Comparison of ENCODE assay signal across 9 cellular contexts in genomic region chr19:4284176-4284958, GRCh38. TPM values are rescaled to one million over a fixed set of nuclear protein-coding genes. Genes with fewer than 3 reads are reported as not detected.
DNase-seq lines count a peak whose midpoint lies in the region; ATAC-seq and TF ChIP-seq lines count a peak whose summit lies in the region.
"Had no signal": no experiment of that assay in that cellular context is flagged by ENCODE, and none has a peak within 500 bp of the region (broad histone marks: within the 10 kb centered on the region; RNA-seq: fewer than 3 reads in every experiment).

No MANE protein-coding gene starts in this region.

- H3K9me2 ChIP-seq in GM23338 (ENCODE audit: insufficient read depth) (no peaks in the 10 kb centered on the region), hepatocyte (replicated peaks; ENCODE audit: insufficient read depth) (no peaks in the 10 kb centered on the region)

- CTCF ChIA-PET in Panc1 (lab: Charles Lee): interaction anchor here (0.5 kb wide), 1 partner anchor 17 kb away, joined by 5 read pairs; no protein-coding TSS in a partner anchor

- no peak for TF ChIP-seq CTCF in 22Rv1 (IDR thresholded peaks at IDR 0.05)
- TF ChIP-seq CTCF in GM23338 (conservative IDR thresholded peaks at IDR 0.05; ENCODE audit: low read depth in 2 of 2): no peak
- TF ChIP-seq CTCF in Panc1 (IDR thresholded peaks at IDR 0.05): no peak
- TF ChIP-seq CTCF in hepatocyte (IDR thresholded peaks at IDR 0.05; ENCODE audit: poor library complexity): no peak

- no peak overlapping the region; the same call in 1 of the 2 replicates for H3K27ac Mint-ChIP-seq in GM23338
- H3K27ac Mint-ChIP-seq: activated naive CD8-positive, alpha-beta T cell treated with anti-CD3 and anti-CD28 coated beads, Interleukin-2, amount 50 U/mL, for 24 hours had no signal

- H3K27me3 Mint-ChIP-seq in GM23338 (ENCODE audit: insufficient read depth, low read depth, poor library complexity): peaks cover 30% of the 10 kb centered on the region

- BruUV-seq in Panc1 (replicated peaks; lab: Mats Ljungman, UMichigan): no TSS peak

- H3K4me1 ChIP-seq in GM23338 (ENCODE audit: insufficient read depth) (no peaks in the 10 kb centered on the region; the same call in 1 of the 2 replicates), Panc1 (ENCODE audit: control insufficient read depth, insufficient read depth, low read length) (peaks cover 4% of the 10 kb centered on the region; the same call in 1 of the 2 replicates), hepatocyte (ENCODE audit: insufficient read depth) (peaks cover 2% of the 10 kb centered on the region)

- 60% methylated on average over 20 of the region's 20 CpGs for WGBS in hepatocyte (ENCODE audit: low lambda C conversion rate, missing lambda C conversion rate)

- H2AFZ ChIP-seq in GM23338: peak overlapping the region; percentile 19; the same call in 1 of the 2 replicates
- no peak overlapping the region for H2AFZ ChIP-seq in hepatocyte

- H3K27me3 ChIP-seq in GM23338 (ENCODE audit: insufficient read depth) (peaks cover 29% of the 10 kb centered on the region), Panc1 (ENCODE audit: control insufficient read depth, insufficient read depth, low read length) (no peaks in the 10 kb centered on the region; the same call in 1 of the 2 replicates), hepatocyte (peaks cover 22% of the 10 kb centered on the region)

- H3K36me3 ChIP-seq in GM23338 (ENCODE audit: insufficient read depth) (no peaks in the 10 kb centered on the region), Panc1 (ENCODE audit: control insufficient read depth, insufficient read depth, low read length) (no peaks in the 10 kb centered on the region), hepatocyte (replicated peaks; ENCODE audit: insufficient read depth, low read depth) (no peaks in the 10 kb centered on the region)

- ATAC-seq in GM23338 (peak; percentile 96), Panc1 (peak; percentile 71), GM21390 (IDR thresholded peaks at IDR 0.05; ENCODE audit: unreplicated experiment) (no peak), GM21529 (IDR thresholded peaks at IDR 0.05; ENCODE audit: unreplicated experiment) (no peak), left ventricle myocardium superior (no peak)
- ATAC-seq: activated naive CD8-positive, alpha-beta T cell treated with anti-CD3 and anti-CD28 coated beads, Interleukin-2, amount 50 U/mL, for 24 hours had no signal

- in situ Hi-C loops in Panc1 (cut with HindIII; ENCODE audit: low pct_unique_long_range_greater_than_20kb, low sequenced_read_pairs): no loop called here

- H4K20me1 ChIP-seq in GM23338 (replicated peaks; ENCODE audit: insufficient read depth) (no peaks in the 10 kb centered on the region), hepatocyte (ENCODE audit: insufficient read depth, poor library complexity, severe bottlenecking) (no peaks in the 10 kb centered on the region)

- POLR2A ChIA-PET in Panc1 (lab: Charles Lee): no interaction called here

- H3K27ac ChIP-seq in 22Rv1: peak overlapping the region; percentile 69
- no peak overlapping the region for H3K27ac ChIP-seq in GM23338 (ENCODE audit: low read depth)
- H3K27ac ChIP-seq in Panc1 (ENCODE audit: low read length): no peak overlapping the region
- H3K27ac ChIP-seq in hepatocyte: no peak overlapping the region

- no peaks in the 10 kb centered on the region for H3K36me3 Mint-ChIP-seq in GM23338 (ENCODE audit: low read depth)

- H3F3A ChIP-seq in GM23338 (replicated peaks; ENCODE audit: low read depth): no peaks in the 10 kb centered on the region

- H3K4me1 Mint-ChIP-seq in GM23338: peaks cover 2% of the 10 kb centered on the region; the same call in 1 of the 3 replicates

- H3K4me2 ChIP-seq in GM23338 (peak overlapping the region; percentile 55; the same call in 1 of the 2 replicates), hepatocyte (peak overlapping the region; percentile 60)

- H3K4me3 ChIP-seq in GM23338 (peak overlapping the region; percentile 24; the same call in 1 of the 2 replicates), Panc1 (ENCODE audit: low read depth in 2 of 2, low read length in 2 of 2) (no peak overlapping the region), hepatocyte (no peak overlapping the region)

- H3K4me3 Mint-ChIP-seq in GM23338: peak overlapping the region; percentile 57
- H3K4me3 Mint-ChIP-seq: activated naive CD8-positive, alpha-beta T cell treated with anti-CD3 and anti-CD28 coated beads, Interleukin-2, amount 50 U/mL, for 24 hours had no signal

- DNase-seq in GM23338 (ENCODE audit: low spot score) (peak; percentile 98), Panc1 (ENCODE audit: low read depth, low spot score) (no peak), hepatocyte (ENCODE audit: low spot score) (peak; percentile 53), NCI-H1694 treated with DMSO at 0.1 percent for 48 hours (lab: John Stamatoyannopoulos, UW) (no peak), left ventricle myocardium superior (no peak)
- DNase-seq: activated naive CD8-positive, alpha-beta T cell treated with anti-CD3 and anti-CD28 coated beads, Interleukin-2, amount 50 U/mL, for 24 hours had no signal

- no peaks in the 10 kb centered on the region for H3K9me3 Mint-ChIP-seq in GM23338
- H3K9me3 Mint-ChIP-seq: activated naive CD8-positive, alpha-beta T cell treated with anti-CD3 and anti-CD28 coated beads, Interleukin-2, amount 50 U/mL, for 24 hours had no signal

- no peaks in the 10 kb centered on the region for H3K79me2 ChIP-seq in GM23338 (replicated peaks; ENCODE audit: insufficient read depth)
- no peaks in the 10 kb centered on the region for H3K79me2 ChIP-seq in hepatocyte

- intact Hi-C loops in Panc1 (cut with micrococcal nuclease; ENCODE audit: unreplicated experiment) (no loop called here), left ventricle myocardium superior (cut with micrococcal nuclease) (no loop called here)

- H3K9me3 ChIP-seq in Panc1 (ENCODE audit: control insufficient read depth, insufficient read depth, low read depth, low read length) (no peaks in the 10 kb centered on the region), hepatocyte (ENCODE audit: low read depth) (no peaks in the 10 kb centered on the region)

TF ChIP-seq in GM23338, 12 proteins besides CTCF, POLR2A, EP300 and RAD21 (continues in another document):
- TF ChIP-seq STAT1 (IDR thresholded peaks at IDR 0.05; ENCODE audit: unreplicated experiment) (no peak), NANOG (IDR thresholded peaks at IDR 0.05; ENCODE audit: borderline replicate concordance) (no peak), POLR2AphosphoS5 (IDR thresholded peaks at IDR 0.05; ENCODE audit: low read depth) (no peak)

RNA-seq across cellular contexts. Expression of gene SHD, which starts 5.3 kb away (rescaled TPM):
- 1.8 and 7.5 TPM in 2 replicates for total RNA-seq in GM23338 (2014; rRNA removed; shearing (Covaris generic))
- 6.4 and 8.0 TPM in 2 replicates for polyA plus RNA-seq in GM23338 (2016; fragmentation: Nextera tagmentation; extraction: Ambion mirVana)
- 0.46 TPM for total RNA-seq in Panc1 (2021; ENCODE audit: unreplicated experiment)
- polyA plus RNA-seq in Panc1 (2012; ENCODE audit: insufficient read length): 0.35 TPM
- total RNA-seq in hepatocyte: 0.08 TPM in 1 of 2 replicates, not detected in the other
- polyA plus RNA-seq in hepatocyte: 3.4 and 4.6 TPM in 2 replicates
- total RNA-seq in left ventricle myocardium superior: not detected

RNA-seq across cellular contexts. Expression of gene TMIGD2, which starts 17.8 kb away (rescaled TPM):
- total RNA-seq in GM23338 (2014; rRNA removed; shearing (Covaris generic)): 0.76 and 0.93 TPM in 2 replicates
- polyA plus RNA-seq in GM23338 (2016; fragmentation: Nextera tagmentation; extraction: Ambion mirVana) (0.24 and 0.79 TPM in 2 replicates), hepatocyte (0.55 TPM in 1 of 2 replicates, not detected in the other)
- total RNA-seq in Panc1 (2021; ENCODE audit: unreplicated experiment) (not detected), hepatocyte (not detected in 2 replicates), left ventricle myocardium superior (not detected)
- polyA plus RNA-seq in Panc1 (2012; ENCODE audit: insufficient read length): 0.47 TPM

RNA-seq across cellular contexts. Expression of gene FSD1, which starts 20.0 kb away (rescaled TPM):
- total RNA-seq in GM23338 (2014; rRNA removed; shearing (Covaris generic)): 54.0 and 82.9 TPM in 2 replicates
- polyA plus RNA-seq in GM23338 (2016; fragmentation: Nextera tagmentation; extraction: Ambion mirVana): 50.7 and 52.1 TPM in 2 replicates
- 12.1 TPM for total RNA-seq in Panc1 (2021; ENCODE audit: unreplicated experiment)
- polyA plus RNA-seq in Panc1 (2012; ENCODE audit: insufficient read length): 31.9 TPM
- 1.2 and 6.3 TPM in 2 replicates for total RNA-seq in hepatocyte
- 2.4 and 2.8 TPM in 2 replicates for polyA plus RNA-seq in hepatocyte
- total RNA-seq in left ventricle myocardium superior: not detected

RNA-seq across cellular contexts. Expression of gene YJU2, which starts 37.5 kb away (rescaled TPM):
- 27.3 and 33.4 TPM in 2 replicates for total RNA-seq in GM23338 (2014; rRNA removed; shearing (Covaris generic))
- 27.6 and 28.8 TPM in 2 replicates for polyA plus RNA-seq in GM23338 (2016; fragmentation: Nextera tagmentation; extraction: Ambion mirVana)
- 15.9 TPM for total RNA-seq in Panc1 (2021; ENCODE audit: unreplicated experiment)
- polyA plus RNA-seq in Panc1 (2012; ENCODE audit: insufficient read length): 22.8 TPM
- 12.3 and 18.8 TPM in 2 replicates for total RNA-seq in hepatocyte
- polyA plus RNA-seq in hepatocyte: 13.1 and 16.0 TPM in 2 replicates
- 8.3 TPM for total RNA-seq in left ventricle myocardium superior

RNA-seq across cellular contexts. Expression of gene STAP2, which starts 54.3 kb away (rescaled TPM):
- 9.2 and 15.1 TPM in 2 replicates for total RNA-seq in GM23338 (2014; rRNA removed; shearing (Covaris generic))
- 20.7 and 21.7 TPM in 2 replicates for polyA plus RNA-seq in GM23338 (2016; fragmentation: Nextera tagmentation; extraction: Ambion mirVana)
- 10.0 TPM for total RNA-seq in Panc1 (2021; ENCODE audit: unreplicated experiment)
- polyA plus RNA-seq in Panc1 (2012; ENCODE audit: insufficient read length): 21.6 TPM
- 27.5 and 28.1 TPM in 2 replicates for total RNA-seq in hepatocyte
- polyA plus RNA-seq in hepatocyte: 34.4 and 45.2 TPM in 2 replicates
- total RNA-seq in left ventricle myocardium superior: 4.2 TPM

Comparison
In these comparisons a context has a peak if more than half of its experiments do, and no peak if none do; other contexts are left out.
1. ATAC-seq: peak in GM23338 (single experiment) and Panc1 (single experiment); none in GM21390 (single experiment), GM21529 (single experiment) and left ventricle myocardium superior (single experiment).
2. DNase-seq: peak in GM23338 (single experiment) and hepatocyte (single experiment); none in Panc1 (single experiment), NCI-H1694 treated with DMSO at 0.1 percent for 48 hours (single experiment) and left ventricle myocardium superior (single experiment).